6 cellular contexts compared by ENCODE assay signal in the genomic region with DNA sequence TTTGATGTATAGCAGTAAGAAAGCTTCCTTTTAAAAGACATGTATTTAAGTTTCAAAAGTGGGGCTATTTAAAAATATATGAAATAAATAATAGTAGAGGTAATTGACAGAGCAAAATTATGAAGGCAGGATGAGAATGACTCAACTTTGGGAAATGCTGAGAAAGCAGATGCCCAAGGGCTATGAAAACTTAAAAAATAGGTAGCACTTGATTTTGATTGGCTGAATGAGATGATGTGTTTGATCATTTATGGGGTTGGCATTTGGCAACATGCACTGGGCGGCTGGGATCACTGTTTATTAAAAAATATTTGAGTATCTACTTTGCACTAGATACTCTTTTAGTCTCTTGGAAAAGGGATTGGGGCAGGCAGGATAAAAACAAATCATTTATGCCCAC. TPM values are rescaled to one million over a fixed set of nuclear protein-coding genes. Genes with fewer than 3 reads are reported as not detected.
"Had no signal": no experiment of that assay in that cellular context is flagged by ENCODE, and none has a peak within 500 bp of the region (broad histone marks: within the 10 kb centered on the region; RNA-seq: fewer than 3 reads in every experiment).

No MANE protein-coding gene starts in this region.

RNA-seq across cellular contexts. Expression of a gene that starts 26.5 kb away (rescaled TPM):
- total RNA-seq: GM23248, GM23338, H1, H4, H7, H9 had no signal
- polyA plus RNA-seq: GM23248, GM23338, H1 had no signal
